Comparison of ENCODE assay signal across 15 cellular contexts in the genomic region with DNA sequence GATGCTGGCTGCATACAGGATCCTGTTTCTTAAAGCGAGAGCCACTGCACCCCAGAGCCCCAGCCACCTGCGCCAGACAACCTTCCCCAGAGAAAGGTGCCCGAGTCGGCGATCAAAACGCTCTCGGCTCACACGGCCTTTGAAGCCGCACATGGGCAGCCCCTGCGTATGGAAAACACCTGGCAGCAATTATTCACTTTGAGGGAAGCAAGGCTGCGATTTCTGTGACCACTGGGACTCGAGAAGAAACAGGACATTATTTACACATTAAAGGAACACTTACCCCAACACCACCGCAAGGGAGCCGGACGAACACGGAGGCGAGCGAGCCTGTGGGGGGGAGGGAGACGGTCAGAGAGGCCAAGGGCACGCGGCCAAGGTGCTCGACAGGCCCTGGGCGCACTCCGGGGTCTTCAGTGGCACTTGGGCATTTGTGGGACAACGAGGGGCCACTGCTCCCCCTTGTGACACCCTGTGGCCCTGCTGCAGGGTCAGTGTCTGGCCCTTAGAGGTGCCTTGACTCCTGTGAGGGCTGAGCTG.
A peak's percentile ranks its signal among the peaks of the same experiment; 100 is the strongest.
DNase-seq lines count a peak whose midpoint lies in the region; ATAC-seq, FAIRE-seq and TF ChIP-seq lines count a peak whose summit lies in the region.
"Had no signal": no experiment of that assay in that cellular context is flagged by ENCODE, and none has a peak within 500 bp of the region (broad histone marks: within the 10 kb centered on the region; RNA-seq: fewer than 3 reads in every experiment).

No MANE protein-coding gene starts in this region.

- H3K4me1 ChIP-seq in SK-N-SH (ENCODE audit: control insufficient read depth in 1 of 2, insufficient read depth in 2 of 2, low read depth in 1 of 2, low read length in 1 of 2): peaks cover 0 to 71% of the 10 kb centered on the region in 2 experiments; a peak in 1 of 4 replicates
- H3K4me1 ChIP-seq in stomach smooth muscle (ENCODE audit: control insufficient read depth, insufficient read depth, low read length): peaks cover 13% of the 10 kb centered on the region

- no peak for TF ChIP-seq EP300 in SK-N-SH (IDR thresholded peaks at IDR 0.05; ENCODE audit: borderline replicate concordance in 1 of 2, low read depth in 1 of 2, low read length in 1 of 2)

- peak overlapping the region in 1 of 2 experiments; percentile 95; a peak in 2 of 4 replicates for H3K27ac ChIP-seq in SK-N-SH (ENCODE audit: low read depth in 2 of 2, low read length in 1 of 2)
- H3K27ac ChIP-seq in stomach smooth muscle (ENCODE audit: low read length): peak overlapping the region; percentile 37
- H3K27ac ChIP-seq: BLaER1 treated with 17β-estradiol and CSF1 and Interleukin-3, amounts not matched to agents 10 nM and 100 nM had no signal

- H4K20me1 ChIP-seq in SK-N-SH (ENCODE audit: insufficient read depth): no peaks in the 10 kb centered on the region

- H3K27me3 Mint-ChIP-seq in chondrocyte (ENCODE audit: low read depth): no peaks in the 10 kb centered on the region
- H3K27me3 Mint-ChIP-seq in mesothelial cell of epicardium (ENCODE audit: low read depth): no peaks in the 10 kb centered on the region
- H3K27me3 Mint-ChIP-seq in activated CD4-positive, alpha-beta T cell treated with anti-CD3 and anti-CD28 coated beads for 36 hours: no peaks in the 10 kb centered on the region
- H3K27me3 Mint-ChIP-seq: CD4-positive, CD25-positive, alpha-beta regulatory T cell had no signal

- H2AFZ ChIP-seq in SK-N-SH (ENCODE audit: low read depth): no peak overlapping the region

- H3K36me3 ChIP-seq in SK-N-SH (replicated peaks in 1 of 2; ENCODE audit: control insufficient read depth in 1 of 2, insufficient read depth in 2 of 2, low read length in 1 of 2) (peaks cover 0 to 2% of the 10 kb centered on the region in 2 experiments), stomach smooth muscle (ENCODE audit: control insufficient read depth in 2 of 2, insufficient read depth in 2 of 2, low read length in 2 of 2) (peaks cover 33 to 41% of the 10 kb centered on the region in 2 donors)

- CTCF ChIA-PET in SK-N-SH (lab: Yijun Ruan, JAX): interaction anchor here (0.9 to 8.1 kb wide), 6 partner anchors 8 to 41 kb away, joined by 3 to 101 read pairs (median 6); no protein-coding TSS in a partner anchor
- CTCF ChIA-PET in activated CD4-positive, alpha-beta T cell treated with anti-CD3 and anti-CD28 coated beads for 36 hours (lab: Charles Lee): no interaction called here

- no peak for FAIRE-seq in HTR-8/SVneo (lab: Jason Lieb, UNC)
- FAIRE-seq: GM19239 had no signal

- H3K9me2 ChIP-seq in SK-N-SH: no peaks in the 10 kb centered on the region

- H3K4me3 Mint-ChIP-seq in chondrocyte (ENCODE audit: unreplicated experiment) (no peak overlapping the region), mesothelial cell of epicardium (no peak overlapping the region)
- no peak overlapping the region for H3K4me3 Mint-ChIP-seq in activated CD4-positive, alpha-beta T cell treated with anti-CD3 and anti-CD28 coated beads for 36 hours
- H3K4me3 Mint-ChIP-seq: CD4-positive, CD25-positive, alpha-beta regulatory T cell had no signal

- 96% methylated on average over 24 of the region's 25 CpGs for WGBS in SK-N-SH (ENCODE audit: low lambda C conversion rate)

- H3K27ac Mint-ChIP-seq in chondrocyte (ENCODE audit: unreplicated experiment): no peak overlapping the region
- H3K27ac Mint-ChIP-seq in mesothelial cell of epicardium: peak overlapping the region; percentile 44
- no peak overlapping the region for H3K27ac Mint-ChIP-seq in activated CD4-positive, alpha-beta T cell treated with anti-CD3 and anti-CD28 coated beads for 36 hours
- H3K27ac Mint-ChIP-seq: CD4-positive, CD25-positive, alpha-beta regulatory T cell had no signal

- no peaks in the 10 kb centered on the region for H3K79me2 ChIP-seq in SK-N-SH (ENCODE audit: insufficient read depth)

- H3K4me3 ChIP-seq in SK-N-SH (ENCODE audit: low read depth in 2 of 2, low read length in 1 of 2): no peak overlapping the region
- H3K4me3 ChIP-seq in stomach smooth muscle (ENCODE audit: low read length in 2 of 2): no peak overlapping the region
- H3K4me3 ChIP-seq: BLaER1 treated with 17β-estradiol and CSF1 and Interleukin-3, amounts not matched to agents 10 nM and 100 nM had no signal

- intact Hi-C loops in activated CD4-positive, alpha-beta T cell treated with anti-CD3 and anti-CD28 coated beads for 36 hours (cut with DNase I, micrococcal nuclease): no loop called here

- TF ChIP-seq CTCF in SK-N-SH (IDR thresholded peaks at IDR 0.05) (no peak), chondrocyte (IDR thresholded peaks at IDR 0.05) (peak; percentile 23), mesothelial cell of epicardium (IDR thresholded peaks at IDR 0.05; ENCODE audit: unreplicated experiment) (no peak)

- peak; percentile 54 for DNase-seq in SK-N-SH
- DNase-seq in chondrocyte (ENCODE audit: low spot score): no peak
- DNase-seq in mesothelial cell of epicardium (ENCODE audit: low spot score in 2 of 2, unreplicated experiment in 2 of 2): no peak
- DNase-seq in activated CD4-positive, alpha-beta T cell treated with anti-CD3 and anti-CD28 coated beads for 36 hours: no peak
- no peak for DNase-seq in HTR-8/SVneo (ENCODE audit: insufficient read length, low spot score)
- DNase-seq in stimulated activated CD4-positive, alpha-beta T cell treated with anti-CD3 and anti-CD28 coated beads, Interleukin-15, amount 100 ng/mL, for 24 hours: no peak
- DNase-seq: ACHN; CD4-positive, CD25-positive, alpha-beta regulatory T cell; DMS53; GF-D8 had no signal

- TF ChIP-seq RAD21 in SK-N-SH (IDR thresholded peaks at IDR 0.05; ENCODE audit: low read length): no peak

- no peak overlapping the region for H3K4me2 ChIP-seq in SK-N-SH
- H3K4me2 ChIP-seq: BLaER1 treated with 17β-estradiol and CSF1 and Interleukin-3, amounts not matched to agents 10 nM and 100 nM had no signal

- no peak for ATAC-seq in SK-N-SH treated with all-trans-retinoic acid at 6 μM for 48 hours
- no peak for ATAC-seq in activated CD4-positive, alpha-beta T cell treated with anti-CD3 and anti-CD28 coated beads for 36 hours
- ATAC-seq: HCT116 had no signal

- H3K9ac ChIP-seq in SK-N-SH (no peak overlapping the region), stomach smooth muscle (ENCODE audit: low read length in 2 of 2) (no peak overlapping the region)

- no peaks in the 10 kb centered on the region for H3F3A ChIP-seq in SK-N-SH (replicated peaks; ENCODE audit: insufficient read depth)

- H3K4me1 Mint-ChIP-seq in chondrocyte (ENCODE audit: low read depth) (no peaks in the 10 kb centered on the region), mesothelial cell of epicardium (peaks cover 10% of the 10 kb centered on the region)
- no peaks in the 10 kb centered on the region for H3K4me1 Mint-ChIP-seq in activated CD4-positive, alpha-beta T cell treated with anti-CD3 and anti-CD28 coated beads for 36 hours
- H3K4me1 Mint-ChIP-seq: CD4-positive, CD25-positive, alpha-beta regulatory T cell had no signal

- H3K9me3 ChIP-seq in SK-N-SH (no peaks in the 10 kb centered on the region), stomach smooth muscle (ENCODE audit: control insufficient read depth in 2 of 2, low read length in 2 of 2) (no peaks in the 10 kb centered on the region)
- H3K9me3 ChIP-seq: BLaER1 treated with 17β-estradiol and CSF1 and Interleukin-3, amounts not matched to agents 10 nM and 100 nM had no signal

- POLR2A ChIA-PET in SK-N-SH (lab: Yijun Ruan, JAX): no interaction called here
- POLR2A ChIA-PET in activated CD4-positive, alpha-beta T cell treated with anti-CD3 and anti-CD28 coated beads for 36 hours (lab: Charles Lee): no interaction called here

- H3K27me3 ChIP-seq in SK-N-SH (ENCODE audit: insufficient read depth) (no peaks in the 10 kb centered on the region), stomach smooth muscle (ENCODE audit: control insufficient read depth in 1 of 2, insufficient read depth in 2 of 2, low read length in 2 of 2) (no peaks in the 10 kb centered on the region)
- H3K27me3 ChIP-seq: BLaER1 treated with 17β-estradiol and CSF1 and Interleukin-3, amounts not matched to agents 10 nM and 100 nM had no signal

- H3K36me3 Mint-ChIP-seq in chondrocyte (ENCODE audit: low read depth) (peaks cover 2% of the 10 kb centered on the region), mesothelial cell of epicardium (peaks cover 3% of the 10 kb centered on the region)
- H3K36me3 Mint-ChIP-seq in activated CD4-positive, alpha-beta T cell treated with anti-CD3 and anti-CD28 coated beads for 36 hours (ENCODE audit: low read depth): peaks cover 7% of the 10 kb centered on the region

- H3K9me3 Mint-ChIP-seq in chondrocyte (ENCODE audit: low read depth) (no peaks in the 10 kb centered on the region), mesothelial cell of epicardium (no peaks in the 10 kb centered on the region)
- no peaks in the 10 kb centered on the region for H3K9me3 Mint-ChIP-seq in activated CD4-positive, alpha-beta T cell treated with anti-CD3 and anti-CD28 coated beads for 36 hours (ENCODE audit: low read depth)
- H3K9me3 Mint-ChIP-seq: CD4-positive, CD25-positive, alpha-beta regulatory T cell had no signal

TF ChIP-seq in SK-N-SH, 30 proteins besides CTCF, POLR2A, EP300 and RAD21 (continues in another document):
- TF ChIP-seq FOSL2 (IDR thresholded peaks at IDR 0.05; ENCODE audit: borderline replicate concordance, low read depth) (no peak), CHD2 (IDR thresholded peaks at IDR 0.05; ENCODE audit: low read length, partially characterized antibody) (no peak), MEF2A (IDR thresholded peaks at IDR 0.05; ENCODE audit: borderline replicate concordance, low read depth) (no peak), GABPA (IDR thresholded peaks at IDR 0.05; ENCODE audit: low read depth) (no peak)
- TF ChIP-seq, protein P1, sequence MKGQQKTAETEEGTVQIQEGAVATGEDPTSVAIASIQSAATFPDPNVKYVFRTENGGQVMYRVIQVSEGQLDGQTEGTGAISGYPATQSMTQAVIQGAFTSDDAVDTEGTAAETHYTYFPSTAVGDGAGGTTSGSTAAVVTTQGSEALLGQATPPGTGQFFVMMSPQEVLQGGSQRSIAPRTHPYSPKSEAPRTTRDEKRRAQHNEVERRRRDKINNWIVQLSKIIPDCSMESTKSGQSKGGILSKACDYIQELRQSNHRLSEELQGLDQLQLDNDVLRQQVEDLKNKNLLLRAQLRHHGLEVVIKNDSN (IDR thresholded peaks at IDR 0.05; ENCODE audit: borderline replicate concordance, low read depth): no peak

TF ChIP-seq in SK-N-SH treated with all-trans-retinoic acid at 6 μM for 48 hours, 23 proteins besides CTCF, POLR2A, EP300 and RAD21 (continues in another document):
- TF ChIP-seq ZNF70 (CRISPR knock-in tag; IDR thresholded peaks at IDR 0.05) (no peak), CSDC2 (CRISPR knock-in tag; IDR thresholded peaks at IDR 0.05) (no peak), ZC3H10 (CRISPR knock-in tag; IDR thresholded peaks at IDR 0.05) (no peak), ARNTL (CRISPR knock-in tag; IDR thresholded peaks at IDR 0.05; ENCODE audit: borderline replicate concordance, low read depth) (no peak)
